ENCODE assay signal across 17 cellular contexts in genomic region chr15:39785806-39786205, GRCh38. TPM values are rescaled to one million over a fixed set of nuclear protein-coding genes. Genes with fewer than 3 reads are reported as not detected.
DNase-seq lines count a peak whose midpoint lies in the region; TF ChIP-seq lines count a peak whose summit lies in the region.
"Had no signal": no experiment of that assay in that cellular context is flagged by ENCODE, and none has a peak within 500 bp of the region (broad histone marks: within the 10 kb centered on the region; RNA-seq: fewer than 3 reads in every experiment).

No MANE protein-coding gene starts in this region.

- no peak for TF ChIP-seq RAD21 in neural cell (conservative IDR thresholded peaks at IDR 0.05)

- H3K27ac ChIP-seq in HUES6 (ENCODE audit: low read depth, low read length) (no peak overlapping the region), neural cell (ENCODE audit: low read length) (no peak overlapping the region), vagina (no peak overlapping the region)
- H3K27ac ChIP-seq: Peyer's patch, right atrium auricular region, upper lobe of left lung had no signal

- no peaks in the 10 kb centered on the region for H3K9me3 ChIP-seq in HUES6 (ENCODE audit: control insufficient read depth, insufficient read depth, low read depth, low read length)
- no peaks in the 10 kb centered on the region for H3K9me3 ChIP-seq in neural cell (ENCODE audit: low read length)
- no peaks in the 10 kb centered on the region for H3K9me3 ChIP-seq in vagina
- H3K9me3 ChIP-seq: Peyer's patch, right atrium auricular region, upper lobe of left lung had no signal

- H3K4me1 ChIP-seq in HUES6 (ENCODE audit: control insufficient read depth, insufficient read depth, low read length) (peaks cover 42% of the 10 kb centered on the region), vagina (peaks cover 26% of the 10 kb centered on the region)

- H3K27ac Mint-ChIP-seq in T-helper 2 cell treated with Interferon-gamma antibody and Interleukin-4, amounts not matched to agents 5 μg/mL and 100 μg/mL, for 36 hours, result no peak overlapping the region
- peak overlapping the region; percentile 34 for H3K27ac Mint-ChIP-seq in activated naive CD8-positive, alpha-beta T cell treated with anti-CD3 and anti-CD28 coated beads for 36 hours
- H3K27ac Mint-ChIP-seq: stimulated activated effector memory CD8-positive, alpha-beta T cell treated with anti-CD3 and anti-CD28 coated beads, Interleukin-12 subunit alpha, Interleukin-12 subunit beta, amount 100 ng/mL, for 72 hours had no signal

- no peak overlapping the region for H2AFZ ChIP-seq in neural cell (ENCODE audit: low read depth, low read length)

- H3K36me3 Mint-ChIP-seq in T-helper 2 cell treated with Interferon-gamma antibody and Interleukin-4, amounts not matched to agents 5 μg/mL and 100 μg/mL, for 36 hours (ENCODE audit: low read depth), result peaks cover 4% of the 10 kb centered on the region
- no peaks in the 10 kb centered on the region for H3K36me3 Mint-ChIP-seq in activated naive CD8-positive, alpha-beta T cell treated with anti-CD3 and anti-CD28 coated beads for 36 hours

- H3K4me2 ChIP-seq in neural cell (ENCODE audit: low read length), result no peak overlapping the region

- H3K9ac ChIP-seq in HUES6 (ENCODE audit: low read length), result no peak overlapping the region
- no peak overlapping the region for H3K9ac ChIP-seq in neural cell (ENCODE audit: low read length)

- intact Hi-C loops in vagina (cut with DNase I), result loop anchor here (5.0 kb wide), 1 partner anchor 261 kb away; no protein-coding TSS in a partner anchor

- no peaks in the 10 kb centered on the region for H4K20me1 ChIP-seq in neural cell (ENCODE audit: insufficient read depth)

- no peaks in the 10 kb centered on the region for H3F3A ChIP-seq in neural cell (ENCODE audit: insufficient read depth, low read length, poor library complexity, severe bottlenecking)

- H3K79me2 ChIP-seq in neural cell (replicated peaks; ENCODE audit: insufficient read depth, low read length), result peaks cover 15% of the 10 kb centered on the region

- H3K4me1 Mint-ChIP-seq in T-helper 2 cell treated with Interferon-gamma antibody and Interleukin-4, amounts not matched to agents 5 μg/mL and 100 μg/mL, for 36 hours (ENCODE audit: low read depth), result peaks cover 43% of the 10 kb centered on the region
- H3K4me1 Mint-ChIP-seq in activated naive CD8-positive, alpha-beta T cell treated with anti-CD3 and anti-CD28 coated beads for 36 hours, result peaks cover 51% of the 10 kb centered on the region

- H3K27me3 ChIP-seq in HUES6 (ENCODE audit: control insufficient read depth, insufficient read depth, low read length) (no peaks in the 10 kb centered on the region), neural cell (ENCODE audit: insufficient read depth, low read depth, low read length) (no peaks in the 10 kb centered on the region), vagina (no peaks in the 10 kb centered on the region)
- H3K27me3 ChIP-seq: Peyer's patch, right atrium auricular region, upper lobe of left lung had no signal

- no peaks in the 10 kb centered on the region for H3K9me2 ChIP-seq in neural cell (ENCODE audit: insufficient read depth, low read length)

- H3K36me3 ChIP-seq in HUES6 (ENCODE audit: control insufficient read depth, insufficient read depth, low read length), result no peaks in the 10 kb centered on the region
- no peaks in the 10 kb centered on the region for H3K36me3 ChIP-seq in neural cell (ENCODE audit: insufficient read depth, low read length)
- H3K36me3 ChIP-seq in vagina, result no peaks in the 10 kb centered on the region
- H3K36me3 ChIP-seq: Peyer's patch, right atrium auricular region, upper lobe of left lung had no signal

- no peak for TF ChIP-seq POLR2A in vagina (IDR thresholded peaks at IDR 0.05)

- H3K4me3 ChIP-seq in HUES6 (ENCODE audit: low read depth, low read length), result 0 out of 2 replicates have a peak overlapping the region, but pooled peaks have one; percentile 4
- peak overlapping the region; percentile 77 for H3K4me3 ChIP-seq in neural cell (ENCODE audit: low read length)
- no peak overlapping the region for H3K4me3 ChIP-seq in vagina
- H3K4me3 ChIP-seq: Peyer's patch, right atrium auricular region, upper lobe of left lung had no signal

- peaks cover 3% of the 10 kb centered on the region for H3K9me3 Mint-ChIP-seq in T-helper 2 cell treated with Interferon-gamma antibody and Interleukin-4, amounts not matched to agents 5 μg/mL and 100 μg/mL, for 36 hours
- no peaks in the 10 kb centered on the region for H3K9me3 Mint-ChIP-seq in activated naive CD8-positive, alpha-beta T cell treated with anti-CD3 and anti-CD28 coated beads for 36 hours
- H3K9me3 Mint-ChIP-seq: stimulated activated effector memory CD8-positive, alpha-beta T cell treated with anti-CD3 and anti-CD28 coated beads, Interleukin-12 subunit alpha, Interleukin-12 subunit beta, amount 100 ng/mL, for 72 hours had no signal

- TF ChIP-seq CTCF in neural cell (IDR thresholded peaks at IDR 0.05; ENCODE audit: poor library complexity, severe bottlenecking), result no peak
- TF ChIP-seq CTCF in vagina (IDR thresholded peaks at IDR 0.05), result no peak

- no peak for DNase-seq in T-helper 2 cell treated with Interferon-gamma antibody and Interleukin-4, amounts not matched to agents 5 μg/mL and 100 μg/mL, for 36 hours (ENCODE audit: low spot score)
- DNase-seq in T-helper 2 cell, result no peak
- no peak for DNase-seq in activated naive CD8-positive, alpha-beta T cell treated with anti-CD3 and anti-CD28 coated beads for 36 hours
- no peak for DNase-seq in central memory CD4-positive, alpha-beta T cell
- DNase-seq in NCI-H1436 (lab: John Stamatoyannopoulos, UW), result no peak
- DNase-seq in vagina (ENCODE audit: extremely low spot score in 2 of 2), result no peak
- DNase-seq: activated CD4-positive, alpha-beta T cell treated with anti-CD3 and anti-CD28 coated beads for 4 hours; activated gamma-delta T cell; aorta; left cardiac atrium; occipital lobe; Peyer's patch; upper lobe of left lung had no signal

- no peaks in the 10 kb centered on the region for H3K27me3 Mint-ChIP-seq in T-helper 2 cell treated with Interferon-gamma antibody and Interleukin-4, amounts not matched to agents 5 μg/mL and 100 μg/mL, for 36 hours (ENCODE audit: low read depth)
- no peaks in the 10 kb centered on the region for H3K27me3 Mint-ChIP-seq in activated naive CD8-positive, alpha-beta T cell treated with anti-CD3 and anti-CD28 coated beads for 36 hours

- no peak for TF ChIP-seq EP300 in neural cell (conservative IDR thresholded peaks at IDR 0.05; ENCODE audit: poor library complexity, severe bottlenecking)

- peak overlapping the region; percentile 16 for H3K4me3 Mint-ChIP-seq in T-helper 2 cell treated with Interferon-gamma antibody and Interleukin-4, amounts not matched to agents 5 μg/mL and 100 μg/mL, for 36 hours
- no peak overlapping the region for H3K4me3 Mint-ChIP-seq in activated naive CD8-positive, alpha-beta T cell treated with anti-CD3 and anti-CD28 coated beads for 36 hours
- H3K4me3 Mint-ChIP-seq: stimulated activated effector memory CD8-positive, alpha-beta T cell treated with anti-CD3 and anti-CD28 coated beads, Interleukin-12 subunit alpha, Interleukin-12 subunit beta, amount 100 ng/mL, for 72 hours had no signal

TF ChIP-seq in neural cell, 6 proteins besides CTCF, POLR2A, EP300 and RAD21:
- TF ChIP-seq EZH2 (IDR thresholded peaks at IDR 0.05; ENCODE audit: borderline replicate concordance, insufficient read depth, low read length, poor library complexity, severe bottlenecking) (no peak), MXI1 (conservative IDR thresholded peaks at IDR 0.05; ENCODE audit: poor library complexity, severe bottlenecking) (no peak), TAF1 (IDR thresholded peaks at IDR 0.05; ENCODE audit: low read depth) (no peak), POLR2AphosphoS5 (IDR thresholded peaks at IDR 0.05) (no peak), REST (IDR thresholded peaks at IDR 0.05; ENCODE audit: borderline replicate concordance) (no peak)

RNA-seq across cellular contexts. Expression of gene FSIP1, which starts 3.2 kb away (rescaled TPM):
- under 1 TPM; 0.62 to 0.74 TPM for total RNA-seq in activated naive CD8-positive, alpha-beta T cell treated with anti-CD3 and anti-CD28 coated beads for 36 hours
- polyA plus RNA-seq in neural cell, result 3.8 and 4.1 TPM in 2 replicates
- polyA minus RNA-seq in neural cell, result 11.7 and 16.9 TPM in 2 replicates
- 0.98 TPM for total RNA-seq in vagina
- total RNA-seq: Peyer's patch had no signal

Comparison
In these comparisons a context has a peak if more than half of its experiments do, and no peak if none do; other contexts are left out.
1. H3K4me3 ChIP-seq: peak in HUES6 (single experiment) and neural cell (single experiment); none in vagina (0 of 2).